Comparison of ENCODE assay signal across 11 cellular contexts in the genomic region with DNA sequence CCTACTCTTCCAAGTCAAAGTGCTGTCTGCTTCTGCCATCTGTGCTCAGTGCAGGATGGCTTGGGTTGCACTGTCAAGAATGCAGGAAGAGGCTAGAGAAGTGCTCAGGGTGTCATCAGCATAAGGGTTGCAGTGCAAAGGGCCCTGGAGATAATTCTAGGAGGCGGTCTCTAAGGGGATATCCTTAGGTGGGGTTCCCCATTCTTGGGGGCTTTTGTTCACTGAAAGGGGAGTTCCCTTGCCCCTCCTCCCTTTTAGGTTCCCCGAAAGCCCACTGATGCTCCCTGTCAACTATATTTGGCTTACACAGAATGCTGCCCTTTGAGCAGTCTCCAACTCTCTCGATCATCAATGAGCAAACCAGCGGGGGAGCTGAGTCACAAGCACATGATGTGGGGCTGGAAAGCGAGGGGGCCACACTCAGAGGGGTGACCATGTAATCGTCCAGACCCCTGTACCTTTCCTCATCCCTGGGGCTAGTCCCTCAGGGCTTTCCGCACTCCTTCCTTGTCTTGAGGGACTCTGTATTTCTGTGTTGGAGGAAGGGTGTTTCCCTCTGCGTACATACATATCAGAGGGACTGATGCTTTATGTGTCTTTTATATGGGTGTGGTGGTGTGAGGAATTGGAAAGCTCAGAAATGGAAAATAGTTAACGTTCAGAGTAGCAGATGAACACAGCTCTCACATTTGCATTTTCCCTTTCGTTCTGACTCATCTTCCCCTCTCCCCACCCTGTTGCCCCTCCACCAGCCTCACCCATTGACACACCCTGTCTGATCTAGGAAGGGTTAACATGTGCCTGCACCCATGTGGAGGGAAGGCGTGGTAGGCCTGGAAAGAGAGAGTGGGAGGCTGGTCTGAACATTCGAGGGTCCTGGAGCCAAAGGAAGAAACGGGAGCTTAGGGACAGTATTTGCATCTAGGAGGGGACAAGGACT. TPM values are rescaled to one million over a fixed set of nuclear protein-coding genes. Genes with fewer than 3 reads are reported as not detected.
DNase-seq lines count a peak whose midpoint lies in the region; ATAC-seq and TF ChIP-seq lines count a peak whose summit lies in the region.
"Had no signal": no experiment of that assay in that cellular context is flagged by ENCODE, and none has a peak within 500 bp of the region (broad histone marks: within the 10 kb centered on the region; RNA-seq: fewer than 3 reads in every experiment).

No MANE protein-coding gene starts in this region.

- intact Hi-C loops in PC-9 (cut with micrococcal nuclease; ENCODE audit: unreplicated experiment) = no loop called here

- no peaks in the 10 kb centered on the region for H3K27me3 ChIP-seq in PC-9 (ENCODE audit: insufficient read depth, low read depth)
- H3K27me3 ChIP-seq: heart left ventricle had no signal

- DNase-seq in activated CD8-positive, alpha-beta memory T cell treated with anti-CD3 and anti-CD28 coated beads for 24 hours = peak; percentile 90
- peak; percentile 65 to 73 for DNase-seq in stimulated activated CD4-positive, alpha-beta T cell treated with anti-CD3 and anti-CD28 coated beads, Interleukin-2, amount 100 ng/mL, for 24 hours
- DNase-seq in PC-9 = no peak
- DNase-seq in cortex of kidney (lab: John Stamatoyannopoulos, UW) = no peak
- no peak for DNase-seq in 8988T
- DNase-seq in effector CD8-positive, alpha-beta T cell (lab: John Stamatoyannopoulos, UW) = no peak
- DNase-seq: heart left ventricle, NCI-H1694 had no signal

- peaks cover 12% of the 10 kb centered on the region; the same call in 1 of the 2 replicates for H3K79me2 ChIP-seq in PC-9 (ENCODE audit: low read depth)
- H3K79me2 ChIP-seq: parathyroid adenoma had no signal

- H3K4me2 ChIP-seq in PC-9 = no peak overlapping the region

- no TSS peak for BruUV-seq in PC-9 (replicated peaks; lab: Mats Ljungman, UMichigan)

- CTCF ChIA-PET in PC-9 (lab: Charles Lee) = interaction anchor here (0.6 kb wide), 1 partner anchor 230 kb away, joined by 6 read pairs; no protein-coding TSS in a partner anchor

- peaks cover 20% of the 10 kb centered on the region for H3K4me1 ChIP-seq in PC-9 (replicated peaks; ENCODE audit: insufficient read depth)

- no peak for TF ChIP-seq CTCF in PC-9 (conservative IDR thresholded peaks at IDR 0.05)

- H3F3A ChIP-seq in PC-9 (ENCODE audit: insufficient read depth, low read depth) = no peaks in the 10 kb centered on the region

- ATAC-seq in GM18511 (IDR thresholded peaks at IDR 0.05; ENCODE audit: unreplicated experiment) (peak; percentile 47), HG02642 (IDR thresholded peaks at IDR 0.05; ENCODE audit: poor library complexity, unreplicated experiment) (peak; percentile 32)
- ATAC-seq: heart left ventricle had no signal

- H3K4me3 ChIP-seq in PC-9 = no peak overlapping the region
- H3K4me3 ChIP-seq: heart left ventricle had no signal

- H4K20me1 ChIP-seq in PC-9 (ENCODE audit: insufficient read depth) = no peaks in the 10 kb centered on the region

- no peaks in the 10 kb centered on the region for H3K36me3 ChIP-seq in PC-9 (ENCODE audit: low read depth)
- H3K36me3 ChIP-seq: heart left ventricle had no signal

- no peaks in the 10 kb centered on the region for H3K9me3 ChIP-seq in PC-9 (ENCODE audit: insufficient read depth, low read depth)
- H3K9me3 ChIP-seq: heart left ventricle had no signal

- H2AFZ ChIP-seq in PC-9 = no peak overlapping the region
- H2AFZ ChIP-seq: parathyroid adenoma had no signal

- POLR2A ChIA-PET in PC-9 (lab: Charles Lee; ENCODE audit: unreplicated experiment) = no interaction called here

- no peaks in the 10 kb centered on the region for H3K9me2 ChIP-seq in PC-9 (ENCODE audit: insufficient read depth)

- H3K27ac ChIP-seq in PC-9 = no peak overlapping the region
- H3K27ac ChIP-seq: parathyroid adenoma had no signal

RNA-seq across cellular contexts. Expression of a gene that starts 6.7 kb away (rescaled TPM):
- not detected in 2 replicates for total RNA-seq in PC-9 (2021)

RNA-seq across cellular contexts. Expression of a gene that starts 6.7 kb away (rescaled TPM):
- total RNA-seq in PC-9 (2021) = 32.2 and 44.2 TPM in 2 replicates

RNA-seq across cellular contexts. Expression of a gene that starts 31.2 kb away (rescaled TPM):
- total RNA-seq in PC-9 (2021) = 8.6 and 9.7 TPM in 2 replicates

RNA-seq across cellular contexts. Expression of a gene that starts 34.2 kb away (rescaled TPM):
- 13.9 and 14.3 TPM in 2 replicates for total RNA-seq in PC-9 (2021)

RNA-seq across cellular contexts. Expression of a gene that starts 34.4 kb away (rescaled TPM):
- total RNA-seq in PC-9 (2021) = 106 and 130 TPM in 2 replicates

Comparison
In these comparisons a context has a peak if more than half of its experiments do, and no peak if none do; other contexts are left out.
1. DNase-seq: peak in activated CD8-positive, alpha-beta memory T cell treated with anti-CD3 and anti-CD28 coated beads for 24 hours (single experiment) and stimulated activated CD4-positive, alpha-beta T cell treated with anti-CD3 and anti-CD28 coated beads, Interleukin-2, amount 100 ng/mL, for 24 hours (2 of 2); none in PC-9 (0 of 2), cortex of kidney (single experiment), 8988T (single experiment) and effector CD8-positive, alpha-beta T cell (single experiment).